19 cellular contexts compared by ENCODE assay signal in genomic region chr5:74262810-74263209, GRCh38.
DNase-seq lines count a peak whose midpoint lies in the region; ATAC-seq and TF ChIP-seq lines count a peak whose summit lies in the region.
"Had no signal": no experiment of that assay in that cellular context is flagged by ENCODE, and none has a peak within 500 bp of the region (broad histone marks: within the 10 kb centered on the region; RNA-seq: fewer than 3 reads in every experiment).

No MANE protein-coding gene starts in this region.

- H4K20me1 ChIP-seq in neural cell (ENCODE audit: insufficient read depth) = no peaks in the 10 kb centered on the region

- no peak overlapping the region for H3K9ac ChIP-seq in neural cell (ENCODE audit: low read length)

- no peak for ATAC-seq in lower lobe of right lung
- ATAC-seq: PC-3 had no signal

- no peaks in the 10 kb centered on the region for H3K79me2 ChIP-seq in neural cell (replicated peaks; ENCODE audit: insufficient read depth, low read length)

- H3K36me3 ChIP-seq in neural cell (ENCODE audit: insufficient read depth, low read length) = no peaks in the 10 kb centered on the region
- no peaks in the 10 kb centered on the region for H3K36me3 ChIP-seq in lower lobe of right lung
- H3K36me3 ChIP-seq: SJSA1 had no signal

- H2AFZ ChIP-seq in neural cell (ENCODE audit: low read depth, low read length) = no peak overlapping the region

- H3K27me3 ChIP-seq in neural cell (ENCODE audit: insufficient read depth, low read depth, low read length) (no peaks in the 10 kb centered on the region), lower lobe of right lung (ENCODE audit: low read depth) (no peaks in the 10 kb centered on the region)
- H3K27me3 ChIP-seq: SJSA1 had no signal

- DNase-seq in NCI-H69 (lab: John Stamatoyannopoulos, UW) = peak; percentile 37
- peak; percentile 46 for DNase-seq in epithelial cell of esophagus (ENCODE audit: low read depth)
- no peak for DNase-seq in hepatic stellate cell (ENCODE audit: low spot score)
- DNase-seq in activated CD4-positive, CD25-positive, alpha-beta regulatory T cell treated with anti-CD3 and anti-CD28 coated beads, Interleukin-2, amount 50 U/mL, for 72 hours = no peak
- no peak for DNase-seq in lower lobe of right lung
- no peak for DNase-seq in NCI-H2227 (lab: John Stamatoyannopoulos, UW; ENCODE audit: unreplicated experiment)
- DNase-seq: Caco-2; CD4-positive, CD25-positive, alpha-beta regulatory T cell; H9; MV-4-11; NCI-H1417; NCI-H187 treated with DMSO at 0.1 percent for 48 hours; NCI-H2171; NCI-H446 treated with DMSO at 0.1 percent for 48 hours; NCI-H774; PC-3 had no signal

- H3K9me3 ChIP-seq in neural cell (ENCODE audit: low read length) (no peaks in the 10 kb centered on the region), lower lobe of right lung (no peaks in the 10 kb centered on the region)
- H3K9me3 ChIP-seq: Caco-2, SJSA1 had no signal

- TF ChIP-seq CTCF in epithelial cell of esophagus (IDR thresholded peaks at IDR 0.05; ENCODE audit: insufficient read depth, low read depth, low read length, missing control alignments) = no peak
- TF ChIP-seq CTCF in neural cell (IDR thresholded peaks at IDR 0.05; ENCODE audit: poor library complexity, severe bottlenecking) = no peak
- no peak for TF ChIP-seq CTCF in lower lobe of right lung (IDR thresholded peaks at IDR 0.05)

- no peaks in the 10 kb centered on the region for H3K9me2 ChIP-seq in neural cell (ENCODE audit: insufficient read depth, low read length)

- no peak for TF ChIP-seq EP300 in neural cell (conservative IDR thresholded peaks at IDR 0.05; ENCODE audit: poor library complexity, severe bottlenecking)

- TF ChIP-seq RAD21 in neural cell (conservative IDR thresholded peaks at IDR 0.05) = no peak

- no peak overlapping the region for H3K4me2 ChIP-seq in neural cell (ENCODE audit: low read length)

- intact Hi-C loops in lower lobe of right lung (cut with DNase I) = no loop called here

- peaks cover 10% of the 10 kb centered on the region for H3K4me1 ChIP-seq in lower lobe of right lung
- H3K4me1 ChIP-seq: SJSA1 had no signal

- H3F3A ChIP-seq in neural cell (ENCODE audit: insufficient read depth, low read length, poor library complexity, severe bottlenecking) = no peaks in the 10 kb centered on the region

- H3K27ac ChIP-seq in neural cell (ENCODE audit: low read length) (peak overlapping the region; percentile 25), lower lobe of right lung (no peak overlapping the region)
- H3K27ac ChIP-seq: HL-60, SJSA1 had no signal

- H3K4me3 ChIP-seq in epithelial cell of esophagus (ENCODE audit: low read length) = no peak overlapping the region
- H3K4me3 ChIP-seq in neural cell (ENCODE audit: low read length) = no peak overlapping the region
- H3K4me3 ChIP-seq in lower lobe of right lung = no peak overlapping the region
- H3K4me3 ChIP-seq: SJSA1 had no signal

TF ChIP-seq in neural cell, 6 proteins besides CTCF, POLR2A, EP300 and RAD21:
- TF ChIP-seq POLR2AphosphoS5 (IDR thresholded peaks at IDR 0.05) (no peak), SMC3 (conservative IDR thresholded peaks at IDR 0.05; ENCODE audit: poor library complexity) (no peak), REST (IDR thresholded peaks at IDR 0.05; ENCODE audit: borderline replicate concordance) (no peak), EZH2 (IDR thresholded peaks at IDR 0.05; ENCODE audit: borderline replicate concordance, insufficient read depth, low read length, poor library complexity, severe bottlenecking) (no peak), TAF1 (IDR thresholded peaks at IDR 0.05; ENCODE audit: low read depth) (no peak), MXI1 (conservative IDR thresholded peaks at IDR 0.05; ENCODE audit: poor library complexity, severe bottlenecking) (no peak)

Comparison
In these comparisons a context has a peak if more than half of its experiments do, and no peak if none do; other contexts are left out.
1. DNase-seq: peak in NCI-H69 (single experiment) and epithelial cell of esophagus (single experiment); none in hepatic stellate cell (single experiment), activated CD4-positive, CD25-positive, alpha-beta regulatory T cell treated with anti-CD3 and anti-CD28 coated beads, Interleukin-2, amount 50 U/mL, for 72 hours (single experiment), lower lobe of right lung (single experiment) and NCI-H2227 (single experiment).